Comparison of ENCODE assay signal across 8 cellular contexts in the genomic region with DNA sequence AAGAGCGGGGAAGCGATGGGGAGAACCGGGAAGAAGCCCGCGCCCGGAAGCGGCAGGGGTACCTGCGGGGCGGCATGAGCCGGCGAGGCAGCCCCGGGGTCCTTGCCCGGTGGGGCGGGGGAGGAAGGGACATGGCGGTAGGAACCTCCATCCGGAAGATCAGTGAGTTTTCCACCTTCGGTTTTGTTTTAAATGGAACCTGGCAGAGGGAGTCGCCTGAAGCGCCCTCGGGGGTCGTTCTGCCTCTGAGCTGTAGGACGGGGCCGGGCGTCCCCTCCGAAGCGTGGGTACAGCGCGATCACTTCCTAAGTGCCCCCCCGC. TPM values are rescaled to one million over a fixed set of nuclear protein-coding genes. Genes with fewer than 3 reads are reported as not detected.
A peak's percentile ranks its signal among the peaks of the same experiment; 100 is the strongest.
DNase-seq lines count a peak whose midpoint lies in the region; ATAC-seq, FAIRE-seq and TF ChIP-seq lines count a peak whose summit lies in the region.

No MANE protein-coding gene starts in this region.

- TF ChIP-seq CTCF in stomach (IDR thresholded peaks at IDR 0.05), result no peak

- peak overlapping the region; percentile 16 to 84 (median 76) for H3K27ac ChIP-seq in stomach

- CTCF ChIA-PET in activated CD8-positive, alpha-beta T cell treated with anti-CD3 and anti-CD28 coated beads, Interleukin-2, amount 10 ng/mL, durations not matched to agents 7 days and 5 days (lab: Charles Lee), result interaction anchor here (1.4 kb wide), 1 partner anchor 23 kb away, joined by 5 read pairs; no protein-coding TSS in a partner anchor

- H3K9me3 ChIP-seq in iPS-18c (ENCODE audit: control insufficient read depth, insufficient read depth, low read length), result no peaks in the 10 kb centered on the region
- no peaks in the 10 kb centered on the region for H3K9me3 ChIP-seq in stomach

- ATAC-seq in HG02943 (IDR thresholded peaks at IDR 0.05; ENCODE audit: low read depth, unreplicated experiment), result peak; percentile 11
- peak; percentile 13 for ATAC-seq in activated CD8-positive, alpha-beta T cell treated with anti-CD3 and anti-CD28 coated beads, Interleukin-2, amount 10 ng/mL, durations not matched to agents 7 days and 5 days
- ATAC-seq in left lobe of liver, result no peak

- no peak for TF ChIP-seq EP300 in stomach (IDR thresholded peaks at IDR 0.05)

- peaks cover 17 to 54% (median 34%) of the 10 kb centered on the region in 4 donors for H3K4me1 ChIP-seq in stomach

- peaks cover 0 to 54% (median 20%) of the 10 kb centered on the region in 3 donors for H3K27me3 ChIP-seq in stomach

- no peak for TF ChIP-seq POLR2A in stomach (IDR thresholded peaks at IDR 0.05)

- H3K27me3 Mint-ChIP-seq in activated CD4-positive, alpha-beta T cell treated with anti-CD3 and anti-CD28 coated beads, Interleukin-2, amount 10 ng/mL, durations not matched to agents 24 days and 14 days, result peaks cover 19% of the 10 kb centered on the region
- peaks cover 9% of the 10 kb centered on the region for H3K27me3 Mint-ChIP-seq in activated CD8-positive, alpha-beta T cell treated with anti-CD3 and anti-CD28 coated beads, Interleukin-2, amount 10 ng/mL, durations not matched to agents 7 days and 5 days (ENCODE audit: low read depth)

- POLR2A ChIA-PET in activated CD8-positive, alpha-beta T cell treated with anti-CD3 and anti-CD28 coated beads, Interleukin-2, amount 10 ng/mL, durations not matched to agents 7 days and 5 days (lab: Charles Lee), result interaction anchor here (0.6 to 1.4 kb wide), 3 partner anchors 9 to 106 kb away, joined by 3 to 6 read pairs (median 3); a partner anchor contains a TSS

- no peaks in the 10 kb centered on the region for H3K9me3 Mint-ChIP-seq in activated CD4-positive, alpha-beta T cell treated with anti-CD3 and anti-CD28 coated beads, Interleukin-2, amount 10 ng/mL, durations not matched to agents 24 days and 14 days
- H3K9me3 Mint-ChIP-seq in activated CD8-positive, alpha-beta T cell treated with anti-CD3 and anti-CD28 coated beads, Interleukin-2, amount 10 ng/mL, durations not matched to agents 7 days and 5 days (ENCODE audit: insufficient read depth), result no peaks in the 10 kb centered on the region

- peaks cover 40% of the 10 kb centered on the region for H3K36me3 Mint-ChIP-seq in activated CD4-positive, alpha-beta T cell treated with anti-CD3 and anti-CD28 coated beads, Interleukin-2, amount 10 ng/mL, durations not matched to agents 24 days and 14 days (ENCODE audit: low read depth)
- H3K36me3 Mint-ChIP-seq in activated CD8-positive, alpha-beta T cell treated with anti-CD3 and anti-CD28 coated beads, Interleukin-2, amount 10 ng/mL, durations not matched to agents 7 days and 5 days (ENCODE audit: low read depth), result peaks cover 36% of the 10 kb centered on the region

- peaks cover 34% of the 10 kb centered on the region for H3K4me1 Mint-ChIP-seq in activated CD4-positive, alpha-beta T cell treated with anti-CD3 and anti-CD28 coated beads, Interleukin-2, amount 10 ng/mL, durations not matched to agents 24 days and 14 days
- peaks cover 37% of the 10 kb centered on the region for H3K4me1 Mint-ChIP-seq in activated CD8-positive, alpha-beta T cell treated with anti-CD3 and anti-CD28 coated beads, Interleukin-2, amount 10 ng/mL, durations not matched to agents 7 days and 5 days (ENCODE audit: low read depth)

- intact Hi-C loops in activated CD4-positive, alpha-beta T cell treated with anti-CD3 and anti-CD28 coated beads, Interleukin-2, amount 10 ng/mL, durations not matched to agents 24 days and 14 days (cut with micrococcal nuclease), result loop anchor here (1.0 to 10.0 kb wide), 2 partner anchors 104 to 1953 kb away; a partner anchor contains a TSS
- intact Hi-C loops in stomach (cut with DNase I; ENCODE audit: low total_unique reads), result no loop called here

- peak; percentile 79 for DNase-seq in activated CD4-positive, alpha-beta T cell treated with anti-CD3 and anti-CD28 coated beads, Interleukin-2, amount 10 ng/mL, durations not matched to agents 24 days and 14 days
- DNase-seq in activated CD4-positive, alpha-beta T cell treated with anti-CD3 and anti-CD28 coated beads, Interleukin-2, amount 50 U/mL, for 1 hour, result no peak
- DNase-seq in activated CD8-positive, alpha-beta T cell treated with anti-CD3 and anti-CD28 coated beads, Interleukin-2, amount 10 ng/mL, durations not matched to agents 7 days and 5 days, result no peak
- no peak for DNase-seq in stomach
- DNase-seq in HTR-8/SVneo (ENCODE audit: insufficient read length, low spot score), result no peak
- no peak for DNase-seq in left lobe of liver (ENCODE audit: low spot score)

- WGBS in stomach, 5 donors, result 1 to 2% (median 1%) methylated on average over 17 to 29 of the region's 29 CpGs

- peak overlapping the region; percentile 95 for H3K27ac Mint-ChIP-seq in activated CD4-positive, alpha-beta T cell treated with anti-CD3 and anti-CD28 coated beads, Interleukin-2, amount 10 ng/mL, durations not matched to agents 24 days and 14 days
- H3K27ac Mint-ChIP-seq in activated CD8-positive, alpha-beta T cell treated with anti-CD3 and anti-CD28 coated beads, Interleukin-2, amount 10 ng/mL, durations not matched to agents 7 days and 5 days, result peak overlapping the region; percentile 90

- H3K36me3 ChIP-seq in stomach, result no peaks in the 10 kb centered on the region

- FAIRE-seq in HTR-8/SVneo (lab: Jason Lieb, UNC), result no peak

- H3K4me3 Mint-ChIP-seq in activated CD4-positive, alpha-beta T cell treated with anti-CD3 and anti-CD28 coated beads, Interleukin-2, amount 10 ng/mL, durations not matched to agents 24 days and 14 days, result peak overlapping the region; percentile 93
- peak overlapping the region; percentile 91 for H3K4me3 Mint-ChIP-seq in activated CD8-positive, alpha-beta T cell treated with anti-CD3 and anti-CD28 coated beads, Interleukin-2, amount 10 ng/mL, durations not matched to agents 7 days and 5 days

- peak overlapping the region; percentile 84 for H3K4me3 ChIP-seq in iPS-18c (ENCODE audit: insufficient read depth, low read depth, low read length)
- H3K4me3 ChIP-seq in stomach, result peak overlapping the region; percentile 72 to 95 (median 82)

RNA-seq across cellular contexts. Expression of a gene that starts 0.5 kb away (rescaled TPM):
- total RNA-seq in activated CD4-positive, alpha-beta T cell treated with anti-CD3 and anti-CD28 coated beads, Interleukin-2, amount 10 ng/mL, durations not matched to agents 24 days and 14 days, result 284 and 294 TPM in 2 replicates
- 100 to 1,000 TPM; 220 to 233 TPM for total RNA-seq in activated CD8-positive, alpha-beta T cell treated with anti-CD3 and anti-CD28 coated beads, Interleukin-2, amount 10 ng/mL, durations not matched to agents 7 days and 5 days
- total RNA-seq in stomach (100 to 1,000 TPM in 1 of 5 donors, 10 to 100 TPM in 4; 11.2 to 155 (median 38.7) TPM), left lobe of liver (4.3 TPM)
- polyA plus RNA-seq in stomach, result 10 to 100 TPM; 14.1 to 62.9 (median 20.0) TPM
